1 cellular context compared by ENCODE assay signal in genomic region chr1:156750932-156751723, GRCh38.
TF ChIP-seq lines count a peak whose summit lies in the region.

TSS of gene HDGF (minus strand) at chr1:156751675. CDS start at chr1:156751429, 246 bp downstream.

TF ChIP-seq in K562, 482 proteins besides CTCF, POLR2A, EP300 and RAD21 (continued from another document and continues in another):
- TF ChIP-seq ZNF511 (CRISPR knock-in tag; IDR thresholded peaks at IDR 0.05) (0 out of 2 replicates have a peak, but pooled peaks have one; percentile 36), ZKSCAN8 (CRISPR knock-in tag; IDR thresholded peaks at IDR 0.05) (no peak), BHLHE40 (IDR thresholded peaks at IDR 0.05; ENCODE audit: low read length) (no peak; the same call in 1 of the 2 replicates), SMAD4 (CRISPR knock-in tag; conservative IDR thresholded peaks at IDR 0.05) (peak; percentile 25; the same call in 1 of the 2 replicates), KLF1 (tag; IDR thresholded peaks at IDR 0.05) (no peak), HNRNPLL (IDR thresholded peaks at IDR 0.05; ENCODE audit: low read depth, low read length, poor library complexity, severe bottlenecking) (peak; percentile 20), ZNF639 (CRISPR knock-in tag; conservative IDR thresholded peaks at IDR 0.05 in 1 of 2, IDR thresholded peaks at IDR 0.05 in 1 of 2) (peak in 1 of 2 experiments; percentile 59; a peak in 2 of 4 replicates), TRIM24 (IDR thresholded peaks at IDR 0.05) (no peak), SIN3B (IDR thresholded peaks at IDR 0.05; ENCODE audit: low read depth) (peak; percentile 31; the same call in 1 of the 2 replicates), SOX6 (IDR thresholded peaks at IDR 0.05) (no peak), ZNF766 (CRISPR knock-in tag; conservative IDR thresholded peaks at IDR 0.05) (peak; percentile 43; the same call in 1 of the 2 replicates), E2F6 (IDR thresholded peaks at IDR 0.05; ENCODE audit: borderline replicate concordance in 1 of 2, extremely low read depth in 1 of 2, insufficient read depth in 1 of 2, insufficient read length in 1 of 2, low read depth in 1 of 2, low read length in 1 of 2, poor library complexity in 1 of 2, severe bottlenecking in 1 of 2) (peak in 1 of 2 experiments; percentile 65), ASH1L (IDR thresholded peaks at IDR 0.05; ENCODE audit: borderline replicate concordance, low read depth, partially characterized antibody) (no peak), RAD51 (IDR thresholded peaks at IDR 0.05; ENCODE audit: borderline replicate concordance, low read depth) (no peak), ZBTB7A (IDR thresholded peaks at IDR 0.05; ENCODE audit: borderline replicate concordance, control insufficient read depth, low read depth, low read length) (peak; percentile 79), YBX1 (IDR thresholded peaks at IDR 0.05) (no peak), ID3 (CRISPR knock-in tag; IDR thresholded peaks at IDR 0.05) (no peak), ID3 (tag; IDR thresholded peaks at IDR 0.05) (0 out of 2 replicates have a peak, but pooled peaks have one; percentile 21), MLLT1 (IDR thresholded peaks at IDR 0.05) (peak in 1 of 2 experiments; percentile 19; a peak in 2 of 4 replicates), NR2C2 (CRISPR knock-in tag; IDR thresholded peaks at IDR 0.05) (0 out of 2 replicates have a peak, but pooled peaks have one; percentile 18), NR2C2 (tag; IDR thresholded peaks at IDR 0.05) (no peak; the same call in 1 of the 2 replicates), HDAC1 (IDR thresholded peaks at IDR 0.05) (no peak), NUFIP1 (IDR thresholded peaks at IDR 0.05; ENCODE audit: partially characterized antibody) (no peak), STAG1 (CRISPR knock-in tag; IDR thresholded peaks at IDR 0.05; ENCODE audit: borderline replicate concordance) (0 out of 2 replicates have a peak, but pooled peaks have one; percentile 10), POLR2B (IDR thresholded peaks at IDR 0.05; ENCODE audit: low read depth, partially characterized antibody) (no peak), ZFX (CRISPR knock-in tag; IDR thresholded peaks at IDR 0.05) (0 out of 2 replicates have a peak, but pooled peaks have one; percentile 22), CXXC5 (CRISPR knock-in tag; IDR thresholded peaks at IDR 0.05) (peak; percentile 61; the same call in 1 of the 2 replicates), NCOA4 (IDR thresholded peaks at IDR 0.05; ENCODE audit: partially characterized antibody) (no peak), TAF1 (IDR thresholded peaks at IDR 0.05; ENCODE audit: control insufficient read depth, extremely low read depth, insufficient read depth, low read length, severe bottlenecking) (no peak), PHF8 (IDR thresholded peaks at IDR 0.05; ENCODE audit: borderline replicate concordance, low read length) (peak; percentile 53; the same call in 1 of the 2 replicates), CBFA2T3 (IDR thresholded peaks at IDR 0.05) (no peak), NONO (IDR thresholded peaks at IDR 0.05; ENCODE audit: low read depth in 2 of 2, low read length in 1 of 2) (0 out of 4 replicates have a peak, but pooled peaks of 1 of the 2 experiments have one; percentile 35), SIN3A (IDR thresholded peaks at IDR 0.05; ENCODE audit: borderline replicate concordance in 2 of 2, control insufficient read depth in 1 of 2, low read depth in 2 of 2, low read length in 2 of 2) (peak in 1 of 2 experiments; percentile 2; a peak in 2 of 4 replicates), MED1 (CRISPR knock-in tag; IDR thresholded peaks at IDR 0.05; ENCODE audit: borderline replicate concordance) (no peak), ZNF384 (IDR thresholded peaks at IDR 0.05; ENCODE audit: low read depth, low read length) (no peak), HES1 (IDR thresholded peaks at IDR 0.05; ENCODE audit: low read depth) (no peak), ZNF507 (tag; conservative IDR thresholded peaks at IDR 0.05) (no peak), SIRT6 (IDR thresholded peaks at IDR 0.05; ENCODE audit: low read depth, low read length) (no peak), ARID3B (CRISPR knock-in tag; IDR thresholded peaks at IDR 0.05; ENCODE audit: borderline replicate concordance) (no peak), THRAP3 (IDR thresholded peaks at IDR 0.05; ENCODE audit: borderline replicate concordance) (no peak), RNF219 (CRISPR knock-in tag; IDR thresholded peaks at IDR 0.05) (no peak), PKNOX1 (IDR thresholded peaks at IDR 0.05) (no peak), CEBPB (tag; IDR thresholded peaks at IDR 0.05) (peak; percentile 88), SMC3 (conservative IDR thresholded peaks at IDR 0.05; ENCODE audit: insufficient read depth, low read depth, low read length) (no peak), ZFPM2 (CRISPR knock-in tag; IDR thresholded peaks at IDR 0.05) (0 out of 2 replicates have a peak, but pooled peaks have one; percentile 31), PHB (CRISPR knock-in tag; IDR thresholded peaks at IDR 0.05) (no peak), DLX4 (CRISPR knock-in tag; IDR thresholded peaks at IDR 0.05) (no peak), HNRNPL (IDR thresholded peaks at IDR 0.05; ENCODE audit: low read depth, low read length) (no peak), POU5F1 (IDR thresholded peaks at IDR 0.05; ENCODE audit: borderline replicate concordance, low read depth, low read length, partially characterized antibody) (no peak), ATF6 (CRISPR knock-in tag; IDR thresholded peaks at IDR 0.05) (no peak)
